In genomic region chr2:138922973-138923563, GRCh38 we compare ENCODE assay signal across 9 cellular contexts.
A peak's percentile ranks its signal among the peaks of the same experiment; 100 is the strongest.
DNase-seq lines count a peak whose midpoint lies in the region; ATAC-seq, FAIRE-seq and TF ChIP-seq lines count a peak whose summit lies in the region.
"Had no signal": no experiment of that assay in that cellular context is flagged by ENCODE, and none has a peak within 500 bp of the region (broad histone marks: within the 10 kb centered on the region; RNA-seq: fewer than 3 reads in every experiment).

No MANE protein-coding gene starts in this region.

- H3K36me3 Mint-ChIP-seq in astrocyte (ENCODE audit: low read depth, unreplicated experiment), result no peaks in the 10 kb centered on the region
- no peaks in the 10 kb centered on the region for H3K36me3 Mint-ChIP-seq in mesothelial cell of epicardium

- TF ChIP-seq CTCF in MM.1S (IDR thresholded peaks at IDR 0.05; ENCODE audit: low read length) (peak; percentile 59), astrocyte (IDR thresholded peaks at IDR 0.05; ENCODE audit: insufficient read depth, low read depth, low read length) (peak; percentile 42), mesothelial cell of epicardium (IDR thresholded peaks at IDR 0.05; ENCODE audit: unreplicated experiment) (peak; percentile 66)

- no peak for FAIRE-seq in astrocyte (lab: Jason Lieb, UNC)

- H3K79me2 ChIP-seq in MM.1S (ENCODE audit: low read length) (no peaks in the 10 kb centered on the region), astrocyte (ENCODE audit: insufficient read depth, low read length) (no peaks in the 10 kb centered on the region)

- no peak overlapping the region for H3K4me3 ChIP-seq in MM.1S (ENCODE audit: low read length)
- no peak overlapping the region for H3K4me3 ChIP-seq in astrocyte (ENCODE audit: insufficient read depth, low read depth, low read length)

- ATAC-seq in GM21390 (IDR thresholded peaks at IDR 0.05; ENCODE audit: unreplicated experiment), result no peak

- no peak overlapping the region for H3K27ac Mint-ChIP-seq in astrocyte (ENCODE audit: unreplicated experiment)
- no peak overlapping the region for H3K27ac Mint-ChIP-seq in mesothelial cell of epicardium
- H3K27ac Mint-ChIP-seq: activated CD4-positive, alpha-beta T cell treated with anti-CD3 and anti-CD28 coated beads, Interleukin-2, amount 10 ng/mL, durations not matched to agents 7 days and 5 days had no signal

- peaks cover 6% of the 10 kb centered on the region for H3K4me1 Mint-ChIP-seq in astrocyte (ENCODE audit: low read depth, unreplicated experiment)
- peaks cover 2% of the 10 kb centered on the region for H3K4me1 Mint-ChIP-seq in mesothelial cell of epicardium
- H3K4me1 Mint-ChIP-seq: activated CD4-positive, alpha-beta T cell treated with anti-CD3 and anti-CD28 coated beads, Interleukin-2, amount 10 ng/mL, durations not matched to agents 7 days and 5 days had no signal

- no peaks in the 10 kb centered on the region for H4K20me1 ChIP-seq in MM.1S (ENCODE audit: insufficient read depth, low read length)
- H4K20me1 ChIP-seq in astrocyte (ENCODE audit: insufficient read depth, low read length), result no peaks in the 10 kb centered on the region

- no peaks in the 10 kb centered on the region for H3K9me2 ChIP-seq in MM.1S (replicated peaks; ENCODE audit: insufficient read depth, low read length)

- DNase-seq in GM04503 (ENCODE audit: low read depth) (peak; percentile 1), MM.1S (peak; percentile 43), astrocyte (ENCODE audit: low read depth) (peak; percentile 22), mesothelial cell of epicardium (ENCODE audit: low spot score in 2 of 2, unreplicated experiment in 2 of 2) (no peak), activated gamma-delta T cell (lab: John Stamatoyannopoulos, UW) (no peak), COLO668 (lab: John Stamatoyannopoulos, UW; ENCODE audit: unreplicated experiment) (no peak), AG20443 (ENCODE audit: low spot score) (no peak)
- DNase-seq: activated CD4-positive, alpha-beta T cell treated with anti-CD3 and anti-CD28 coated beads, Interleukin-2, amount 10 ng/mL, durations not matched to agents 7 days and 5 days had no signal

- H3K4me2 ChIP-seq in MM.1S (ENCODE audit: low read depth, low read length), result no peak overlapping the region
- H3K4me2 ChIP-seq in astrocyte (ENCODE audit: low read length), result no peak overlapping the region

- H3K9ac ChIP-seq in MM.1S (ENCODE audit: low read length), result no peak overlapping the region
- H3K9ac ChIP-seq in astrocyte (ENCODE audit: low read length), result no peak overlapping the region

- H3F3A ChIP-seq in MM.1S (ENCODE audit: insufficient read depth, low read length), result no peaks in the 10 kb centered on the region

- H3K36me3 ChIP-seq in MM.1S (replicated peaks; ENCODE audit: insufficient read depth, low read length) (no peaks in the 10 kb centered on the region), astrocyte (ENCODE audit: insufficient read depth, low read length) (no peaks in the 10 kb centered on the region)

- H3K9me3 Mint-ChIP-seq in astrocyte (ENCODE audit: unreplicated experiment) (no peaks in the 10 kb centered on the region), mesothelial cell of epicardium (no peaks in the 10 kb centered on the region)
- H3K9me3 Mint-ChIP-seq: activated CD4-positive, alpha-beta T cell treated with anti-CD3 and anti-CD28 coated beads, Interleukin-2, amount 10 ng/mL, durations not matched to agents 7 days and 5 days had no signal

- H3K27ac ChIP-seq in MM.1S (ENCODE audit: low read length) (no peak overlapping the region), astrocyte (ENCODE audit: low read depth, low read length) (no peak overlapping the region)

- H3K27me3 ChIP-seq in MM.1S (replicated peaks; ENCODE audit: insufficient read depth, low read length), result no peaks in the 10 kb centered on the region
- no peaks in the 10 kb centered on the region for H3K27me3 ChIP-seq in astrocyte (ENCODE audit: insufficient read depth, low read length)

- H3K27me3 Mint-ChIP-seq in astrocyte (ENCODE audit: low read depth, unreplicated experiment) (no peaks in the 10 kb centered on the region), mesothelial cell of epicardium (ENCODE audit: low read depth) (no peaks in the 10 kb centered on the region)
- H3K27me3 Mint-ChIP-seq: activated CD4-positive, alpha-beta T cell treated with anti-CD3 and anti-CD28 coated beads, Interleukin-2, amount 10 ng/mL, durations not matched to agents 7 days and 5 days had no signal

- H2AFZ ChIP-seq in MM.1S (ENCODE audit: low read length), result no peak overlapping the region
- H2AFZ ChIP-seq in astrocyte (ENCODE audit: low read depth, low read length), result no peak overlapping the region

- H3K4me1 ChIP-seq in MM.1S (ENCODE audit: low read length) (peaks cover 21% of the 10 kb centered on the region), astrocyte (ENCODE audit: insufficient read depth, low read length) (no peaks in the 10 kb centered on the region)

- H3K4me3 Mint-ChIP-seq in astrocyte (ENCODE audit: unreplicated experiment) (no peak overlapping the region), mesothelial cell of epicardium (no peak overlapping the region)
- H3K4me3 Mint-ChIP-seq: activated CD4-positive, alpha-beta T cell treated with anti-CD3 and anti-CD28 coated beads, Interleukin-2, amount 10 ng/mL, durations not matched to agents 7 days and 5 days had no signal

- H3K9me3 ChIP-seq in MM.1S (replicated peaks; ENCODE audit: insufficient read depth, low read length) (no peaks in the 10 kb centered on the region), astrocyte (ENCODE audit: insufficient read depth, low read depth, low read length) (no peaks in the 10 kb centered on the region)

Comparison
In these comparisons a context has a peak if more than half of its experiments do, and no peak if none do; other contexts are left out.
1. DNase-seq: peak in GM04503 (single experiment), MM.1S (single experiment) and astrocyte (single experiment); none in mesothelial cell of epicardium (0 of 2), activated gamma-delta T cell (single experiment), COLO668 (single experiment) and AG20443 (single experiment).
2. Peak in every context shown above with its lines, with median percentiles within 50 percentile points of each other: CTCF ChIP-seq.